Comparison of ENCODE assay signal across 15 cellular contexts in genomic region chr6:36633370-36633769, GRCh38. TPM values are rescaled to one million over a fixed set of nuclear protein-coding genes. Genes with fewer than 3 reads are reported as not detected.
A peak's percentile ranks its signal among the peaks of the same experiment; 100 is the strongest.
DNase-seq lines count a peak whose midpoint lies in the region; ATAC-seq, FAIRE-seq and TF ChIP-seq lines count a peak whose summit lies in the region.
"Had no signal": no experiment of that assay in that cellular context is flagged by ENCODE, and none has a peak within 500 bp of the region (broad histone marks: within the 10 kb centered on the region; RNA-seq: fewer than 3 reads in every experiment).

No MANE protein-coding gene starts in this region.

- TF ChIP-seq EP300 in HepG2 (IDR thresholded peaks at IDR 0.05; ENCODE audit: low read depth in 2 of 2, low read length in 2 of 2), result no peak
- no peak for TF ChIP-seq EP300 in HepG2 (CRISPR knock-in tag; IDR thresholded peaks at IDR 0.05; ENCODE audit: borderline replicate concordance)

- CTCF ChIA-PET in HepG2 (lab: Yijun Ruan, JAX; ENCODE audit: low intra/inter-chr PET ratio, low total read pairs), result no interaction called here

- H3K9me3 ChIP-seq in cardiac muscle cell (ENCODE audit: low read depth), result no peaks in the 10 kb centered on the region
- no peaks in the 10 kb centered on the region for H3K9me3 ChIP-seq in HepG2 (ENCODE audit: low read length)
- no peaks in the 10 kb centered on the region for H3K9me3 ChIP-seq in gastrocnemius medialis
- H3K9me3 ChIP-seq: A549, HAP-1, SK-N-SH had no signal

- no peaks in the 10 kb centered on the region for H3K36me3 Mint-ChIP-seq in effector memory CD8-positive, alpha-beta T cell (ENCODE audit: insufficient read depth)

- H3K4me3 ChIP-seq in cardiac muscle cell (no peak overlapping the region), HepG2 (replicated peaks in 1 of 3; ENCODE audit: insufficient read depth in 1 of 3, low read depth in 2 of 3, low read length in 3 of 3) (no peak overlapping the region), gastrocnemius medialis (no peak overlapping the region)
- H3K4me3 ChIP-seq: A549, HAP-1, K562 had no signal

- no peak overlapping the region for H3K4me3 Mint-ChIP-seq in effector memory CD8-positive, alpha-beta T cell
- H3K4me3 Mint-ChIP-seq: CD4-positive, alpha-beta T cell had no signal

- ATAC-seq in HepG2 (no peak; the same call in 2 of the 3 replicates), gastrocnemius medialis (peak; percentile 81 to 85)
- ATAC-seq in effector memory CD8-positive, alpha-beta T cell (replicated peaks), result no peak

- H3K36me3 ChIP-seq in cardiac muscle cell (no peaks in the 10 kb centered on the region), HepG2 (replicated peaks in 1 of 2; ENCODE audit: control insufficient read depth in 1 of 2, insufficient read depth in 2 of 2, low read length in 2 of 2) (no peaks in the 10 kb centered on the region), gastrocnemius medialis (no peaks in the 10 kb centered on the region)
- H3K36me3 ChIP-seq: HAP-1 had no signal

- no peaks in the 10 kb centered on the region for H3K4me1 Mint-ChIP-seq in effector memory CD8-positive, alpha-beta T cell (ENCODE audit: low read depth in 2 of 2)

- no peak for FAIRE-seq in HepG2 (lab: Jason Lieb, UNC)
- FAIRE-seq: A549, K562 had no signal

- H3K9ac ChIP-seq in HepG2 (ENCODE audit: insufficient read depth, low read depth, low read length), result no peak overlapping the region
- H3K9ac ChIP-seq: SK-N-SH had no signal

- peak overlapping the region; percentile 63 for H3K27ac ChIP-seq in cardiac muscle cell
- no peak overlapping the region for H3K27ac ChIP-seq in HepG2 (ENCODE audit: extremely low read length, insufficient read depth, low read length)
- peak overlapping the region; percentile 1 to 52 (median 24) for H3K27ac ChIP-seq in gastrocnemius medialis

- H3K27me3 ChIP-seq in cardiac muscle cell (no peaks in the 10 kb centered on the region), HepG2 (ENCODE audit: control insufficient read depth in 1 of 2, insufficient read depth in 2 of 2, low read length in 2 of 2) (peaks cover 6 to 50% of the 10 kb centered on the region in 2 experiments), gastrocnemius medialis (no peaks in the 10 kb centered on the region)

- TF ChIP-seq POLR2A in HepG2 (IDR thresholded peaks at IDR 0.05; ENCODE audit: insufficient read depth in 1 of 2, low read depth in 2 of 2, low read length in 2 of 2) (no peak), gastrocnemius medialis (IDR thresholded peaks at IDR 0.05) (no peak)

- H3K9me3 Mint-ChIP-seq in effector memory CD8-positive, alpha-beta T cell, result no peaks in the 10 kb centered on the region
- H3K9me3 Mint-ChIP-seq: CD4-positive, alpha-beta T cell had no signal

- no peaks in the 10 kb centered on the region for H3K79me2 ChIP-seq in HepG2 (ENCODE audit: insufficient read depth, low read length)

- no peaks in the 10 kb centered on the region for H4K20me1 ChIP-seq in HepG2 (ENCODE audit: insufficient read depth, low read length)

- TF ChIP-seq CTCF in cardiac muscle cell (IDR thresholded peaks at IDR 0.05; ENCODE audit: low read depth, low read length) (no peak), HepG2 (CRISPR knock-in tag; IDR thresholded peaks at IDR 0.05) (no peak), gastrocnemius medialis (IDR thresholded peaks at IDR 0.05 in 4 of 5, conservative IDR thresholded peaks at IDR 0.05 in 1 of 5) (no peak)

- no peak for TF ChIP-seq RAD21 in HepG2 (CRISPR knock-in tag; IDR thresholded peaks at IDR 0.05)

- H2AFZ ChIP-seq in HepG2 (ENCODE audit: low read length), result no peak overlapping the region

- DNase-seq in Caki2 (ENCODE audit: low read depth), result peak; percentile 12
- DNase-seq in cardiac muscle cell (ENCODE audit: low read depth in 1 of 2, low spot score in 1 of 2), result no peak
- DNase-seq in HepG2 (ENCODE audit: low spot score), result no peak
- DNase-seq in gastrocnemius medialis, result peak in 1 of 2 donors; percentile 37
- DNase-seq in NCI-H1436 treated with DMSO at 0.1 percent for 48 hours (lab: John Stamatoyannopoulos, UW), result no peak
- DNase-seq in AG08395 (ENCODE audit: low spot score), result no peak
- DNase-seq in C1 segment of cervical spinal cord (lab: John Stamatoyannopoulos, UW), result no peak
- DNase-seq in effector memory CD8-positive, alpha-beta T cell, result no peak
- DNase-seq: CD4-positive, alpha-beta T cell; NCI-H1417 treated with DMSO at 0.1 percent for 48 hours; NCI-H82 had no signal

- H3K4me1 ChIP-seq in cardiac muscle cell (ENCODE audit: low read depth) (peaks cover 31% of the 10 kb centered on the region), HepG2 (ENCODE audit: insufficient read depth, low read length) (peaks cover 57% of the 10 kb centered on the region), gastrocnemius medialis (peaks cover 7 to 11% of the 10 kb centered on the region in 2 donors)
- H3K4me1 ChIP-seq: HAP-1 had no signal

- H3K27ac Mint-ChIP-seq in effector memory CD8-positive, alpha-beta T cell, result no peak overlapping the region
- H3K27ac Mint-ChIP-seq: CD4-positive, alpha-beta T cell had no signal

- POLR2A ChIA-PET in HepG2 (lab: Yijun Ruan, JAX), result interaction anchor here (1.5 to 3.0 kb wide), 2 partner anchors 9 to 44 kb away, joined by 9 to 21 read pairs; partner anchors contain the start of gene CDKN1A

- WGBS in HepG2 (ENCODE audit: low lambda C conversion rate), result 57% methylated on average over 6 of the region's 6 CpGs

- peaks cover 0 to 23% of the 10 kb centered on the region in 2 donors for H3K27me3 Mint-ChIP-seq in effector memory CD8-positive, alpha-beta T cell
- H3K27me3 Mint-ChIP-seq: CD4-positive, alpha-beta T cell had no signal

- no peak overlapping the region for H3K4me2 ChIP-seq in HepG2 (ENCODE audit: low read depth, low read length)
- H3K4me2 ChIP-seq: A549, SK-N-SH had no signal

- intact Hi-C loops in HepG2 (cut with micrococcal nuclease; ENCODE audit: unreplicated experiment), result no loop called here
- intact Hi-C loops in gastrocnemius medialis (cut with DNase I; ENCODE audit: low total_unique reads), result no loop called here

- in situ Hi-C loops in Caki2 (cut with HindIII; ENCODE audit: low pct_unique_long_range_greater_than_20kb, low sequenced_read_pairs), result no loop called here
- in situ Hi-C loops in HepG2 (cut with HindIII; ENCODE audit: extremely low pct_ligation_motif_present, low pct_unique_long_range_greater_than_20kb), result no loop called here
- in situ Hi-C loops in gastrocnemius medialis (cut with MboI; ENCODE audit: low sequenced_read_pairs in 4 of 4), result no loop called here

- no TSS peak for BruUV-seq in HepG2 (replicated peaks; lab: Mats Ljungman, UMichigan)

RNA-seq across cellular contexts. Expression of gene SRSF3, which starts 39.2 kb away (rescaled TPM):
- total RNA-seq in Caki2 (2014; rRNA removed; shearing (Covaris generic); ENCODE audit: low replicate concordance), result 239 and 247 TPM in 2 replicates
- total RNA-seq in cardiac muscle cell (122 and 127 TPM in 2 replicates), HepG2 (2016; rRNA removed; fragmentation: Illumina TruSeq; extraction: Trizol) (684 and 1,115 TPM in 2 replicates), gastrocnemius medialis (100 to 1,000 TPM in 1 of 4 donors, 10 to 100 TPM in 3; 66.3 to 118 (median 83.2) TPM)
- polyA plus RNA-seq in cardiac muscle cell (160 and 184 TPM in 2 replicates), HepG2 (2011; rRNA removed) (149 and 206 TPM in 2 replicates)
- 87.6 and 93.5 TPM in 2 replicates for total RNA-seq in HepG2 (2016; cell fraction: cytosol; rRNA removed; fragmentation: Illumina TruSeq; extraction: Trizol; ENCODE audit: low read depth)
- 702 and 1,085 TPM in 2 replicates for total RNA-seq in HepG2 (2016; cell fraction: insoluble cytoplasmic fraction; rRNA removed; fragmentation: Illumina TruSeq; extraction: Trizol)
- 160 and 205 TPM in 2 replicates for total RNA-seq in HepG2 (2016; cell fraction: membrane; rRNA removed; fragmentation: Illumina TruSeq; extraction: Trizol)
- total RNA-seq in HepG2 (2016; cell fraction: nucleus; rRNA removed; fragmentation: Illumina TruSeq; extraction: Trizol), result 332 and 341 TPM in 2 replicates
- 204 and 209 TPM in 2 replicates for polyA plus RNA-seq in HepG2 (2011; cell fraction: cytosol; rRNA removed)
- 336 and 345 TPM in 2 replicates for polyA plus RNA-seq in HepG2 (2011; cell fraction: nucleus; rRNA removed)
- 161 and 268 TPM in 2 replicates for polyA plus RNA-seq in HepG2 (2012)
- 90.1 and 97.9 TPM in 2 replicates for polyA plus RNA-seq in HepG2 (2016; cell fraction: cytosol; fragmentation: Illumina TruSeq; extraction: Trizol; ENCODE audit: low read depth)
- 1,067 and 1,144 TPM in 2 replicates for polyA plus RNA-seq in HepG2 (2016; cell fraction: insoluble cytoplasmic fraction; fragmentation: Illumina TruSeq; extraction: Trizol; ENCODE audit: low read depth)
- polyA plus RNA-seq in HepG2 (2016; cell fraction: membrane; fragmentation: Illumina TruSeq; extraction: Trizol; ENCODE audit: low read depth), result 123 and 146 TPM in 2 replicates
- 510 and 537 TPM in 2 replicates for polyA plus RNA-seq in HepG2 (2016; cell fraction: nucleus; fragmentation: Illumina TruSeq; extraction: Trizol; ENCODE audit: insufficient read depth, low read depth)
- polyA minus RNA-seq in HepG2 (2011; rRNA and poly(A)+ RNA removed; ENCODE audit: low replicate concordance), result 214 and 251 TPM in 2 replicates
- polyA minus RNA-seq in HepG2 (2011; cell fraction: cytosol; rRNA and poly(A)+ RNA removed), result 55.8 and 58.4 TPM in 2 replicates
- 453 and 553 TPM in 2 replicates for polyA minus RNA-seq in HepG2 (2011; cell fraction: nucleus; rRNA and poly(A)+ RNA removed)

RNA-seq across cellular contexts. Expression of gene CDKN1A, which starts 45.1 kb away (rescaled TPM):
- total RNA-seq in Caki2 (2014; rRNA removed; shearing (Covaris generic); ENCODE audit: low replicate concordance), result 217 and 218 TPM in 2 replicates
- total RNA-seq in cardiac muscle cell, result 60.8 and 119 TPM in 2 replicates
- polyA plus RNA-seq in cardiac muscle cell, result 70.8 and 141 TPM in 2 replicates
- total RNA-seq in HepG2 (2016; rRNA removed; fragmentation: Illumina TruSeq; extraction: Trizol), result 56.0 and 60.7 TPM in 2 replicates
- 14.1 and 14.6 TPM in 2 replicates for total RNA-seq in HepG2 (2016; cell fraction: cytosol; rRNA removed; fragmentation: Illumina TruSeq; extraction: Trizol; ENCODE audit: low read depth)
- 60.2 and 60.7 TPM in 2 replicates for total RNA-seq in HepG2 (2016; cell fraction: insoluble cytoplasmic fraction; rRNA removed; fragmentation: Illumina TruSeq; extraction: Trizol)
- 35.8 and 37.2 TPM in 2 replicates for total RNA-seq in HepG2 (2016; cell fraction: membrane; rRNA removed; fragmentation: Illumina TruSeq; extraction: Trizol)
- 39.4 and 41.1 TPM in 2 replicates for total RNA-seq in HepG2 (2016; cell fraction: nucleus; rRNA removed; fragmentation: Illumina TruSeq; extraction: Trizol)
- 92.1 and 131 TPM in 2 replicates for polyA plus RNA-seq in HepG2 (2011; rRNA removed)
- polyA plus RNA-seq in HepG2 (2011; cell fraction: cytosol; rRNA removed), result 101 and 109 TPM in 2 replicates
- 99.7 and 130 TPM in 2 replicates for polyA plus RNA-seq in HepG2 (2011; cell fraction: nucleus; rRNA removed)
- polyA plus RNA-seq in HepG2 (2012), result 25.4 and 74.5 TPM in 2 replicates
- polyA plus RNA-seq in HepG2 (2016; cell fraction: cytosol; fragmentation: Illumina TruSeq; extraction: Trizol; ENCODE audit: low read depth), result 11.7 and 12.8 TPM in 2 replicates
- 67.9 and 74.3 TPM in 2 replicates for polyA plus RNA-seq in HepG2 (2016; cell fraction: insoluble cytoplasmic fraction; fragmentation: Illumina TruSeq; extraction: Trizol; ENCODE audit: low read depth)
- polyA plus RNA-seq in HepG2 (2016; cell fraction: membrane; fragmentation: Illumina TruSeq; extraction: Trizol; ENCODE audit: low read depth), result 27.1 and 27.5 TPM in 2 replicates
- polyA plus RNA-seq in HepG2 (2016; cell fraction: nucleus; fragmentation: Illumina TruSeq; extraction: Trizol; ENCODE audit: insufficient read depth, low read depth), result 70.1 and 78.2 TPM in 2 replicates
- 52.9 and 74.7 TPM in 2 replicates for polyA minus RNA-seq in HepG2 (2011; rRNA and poly(A)+ RNA removed; ENCODE audit: low replicate concordance)
- 33.1 and 37.9 TPM in 2 replicates for polyA minus RNA-seq in HepG2 (2011; cell fraction: cytosol; rRNA and poly(A)+ RNA removed)
- 23.8 and 39.9 TPM in 2 replicates for polyA minus RNA-seq in HepG2 (2011; cell fraction: nucleus; rRNA and poly(A)+ RNA removed)
- 100 to 1,000 TPM; 110 to 346 (median 260) TPM for total RNA-seq in gastrocnemius medialis

Comparison
In these comparisons a context has a peak if more than half of its experiments do, and no peak if none do; other contexts are left out.
1. ATAC-seq: peak in gastrocnemius medialis (2 of 2); none in HepG2 (single experiment) and effector memory CD8-positive, alpha-beta T cell (single experiment).